Comparison of ENCODE assay signal across 2 cellular contexts in genomic region chr2:29117636-29118303, GRCh38.
A peak's percentile ranks its signal among the peaks of the same experiment; 100 is the strongest.
TF ChIP-seq lines count a peak whose summit lies in the region.

No MANE protein-coding gene starts in this region.

TF ChIP-seq in HEK293, 187 proteins besides CTCF, POLR2A, EP300 and RAD21 (continued from another document):
- TF ChIP-seq OVOL3 (tag by site-specific recombination; IDR thresholded peaks at IDR 0.05), result no peak
- 0 out of 2 replicates have a peak, but pooled peaks have one; percentile 17 for TF ChIP-seq PRDM6 (tag by site-specific recombination; IDR thresholded peaks at IDR 0.05)
- TF ChIP-seq ZNF501 (tag by site-specific recombination; IDR thresholded peaks at IDR 0.05), result no peak
- no peak for TF ChIP-seq GLIS1 (tag by site-specific recombination; IDR thresholded peaks at IDR 0.05)
- TF ChIP-seq WT1 (tag by site-specific recombination; IDR thresholded peaks at IDR 0.05), result no peak
- TF ChIP-seq SCRT2 (tag by site-specific recombination; IDR thresholded peaks at IDR 0.05), result no peak
- 0 out of 2 replicates have a peak, but pooled peaks have one; percentile 35 for TF ChIP-seq ZNF629 (tag by site-specific recombination; IDR thresholded peaks at IDR 0.05)

TF ChIP-seq in K562, 482 proteins besides CTCF, POLR2A, EP300 and RAD21 (continued from another document):
- TF ChIP-seq STAG1 (CRISPR knock-in tag; IDR thresholded peaks at IDR 0.05; ENCODE audit: borderline replicate concordance) (no peak), ATF3 (IDR thresholded peaks at IDR 0.05) (peak; percentile 67), ATF3 (CRISPR knock-in tag; conservative IDR thresholded peaks at IDR 0.05) (no peak), TOE1 (IDR thresholded peaks at IDR 0.05; ENCODE audit: borderline replicate concordance) (no peak), TOE1 (CRISPR knock-in tag; IDR thresholded peaks at IDR 0.05; ENCODE audit: borderline replicate concordance, low read depth) (no peak), RBM34 (IDR thresholded peaks at IDR 0.05; ENCODE audit: borderline replicate concordance, insufficient read depth, low read length) (no peak), NCOA1 (IDR thresholded peaks at IDR 0.05; ENCODE audit: low read depth) (no peak), MXD1 (CRISPR knock-in tag; IDR thresholded peaks at IDR 0.05; ENCODE audit: borderline replicate concordance, poor library complexity, severe bottlenecking) (no peak)
TF ChIP-seq in K562: peak in this region for 2.
